Comparison of ENCODE assay signal across 8 cellular contexts in the genomic region with DNA sequence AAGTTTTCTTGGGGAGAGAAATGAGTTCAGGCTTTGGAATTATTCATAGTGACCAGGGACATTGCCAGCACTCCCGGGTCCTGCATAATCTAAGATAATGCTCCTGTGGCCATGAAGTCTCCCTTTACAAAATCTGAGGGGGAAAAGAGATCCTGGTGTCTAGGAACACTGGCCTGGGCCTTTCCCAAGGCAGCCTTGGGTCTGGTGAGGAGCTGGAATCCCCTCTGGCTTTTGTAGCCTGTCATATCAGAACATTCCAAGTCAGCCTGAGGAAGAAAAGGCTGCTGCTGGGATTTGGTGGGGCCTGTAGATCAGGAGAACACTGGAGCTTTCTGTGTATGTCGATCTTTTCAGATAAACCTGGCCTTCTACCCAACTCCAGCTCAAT. TPM values are rescaled to one million over a fixed set of nuclear protein-coding genes. Genes with fewer than 3 reads are reported as not detected.
DNase-seq lines count a peak whose midpoint lies in the region; ATAC-seq, FAIRE-seq and TF ChIP-seq lines count a peak whose summit lies in the region.

No MANE protein-coding gene starts in this region.

- no peak for TF ChIP-seq CTCF in CD8-positive, alpha-beta T cell (IDR thresholded peaks at IDR 0.05)
- TF ChIP-seq CTCF in OCI-LY1 (IDR thresholded peaks at IDR 0.05; ENCODE audit: low read length) (no peak), osteocyte (IDR thresholded peaks at IDR 0.05) (no peak), D721Med (IDR thresholded peaks at IDR 0.05; ENCODE audit: insufficient read depth, missing control alignments) (no peak)

- H4K20me1 ChIP-seq in OCI-LY1 (ENCODE audit: insufficient read depth, low read length) = no peaks in the 10 kb centered on the region

- H3K4me1 Mint-ChIP-seq in CD8-positive, alpha-beta T cell (ENCODE audit: low read depth) = peaks cover 35% of the 10 kb centered on the region
- peaks cover 38% of the 10 kb centered on the region for H3K4me1 Mint-ChIP-seq in osteocyte (ENCODE audit: unreplicated experiment)

- H3K36me3 ChIP-seq in CD8-positive, alpha-beta T cell (ENCODE audit: insufficient read depth, low read length) = no peaks in the 10 kb centered on the region
- H3K36me3 ChIP-seq in OCI-LY1 (ENCODE audit: insufficient read depth, low read length) (peaks cover 11% of the 10 kb centered on the region), ectodermal cell (ENCODE audit: control insufficient read depth, insufficient read depth, low read length) (no peaks in the 10 kb centered on the region)

- no peaks in the 10 kb centered on the region for H3K9me3 ChIP-seq in CD8-positive, alpha-beta T cell (ENCODE audit: low read length)
- no peaks in the 10 kb centered on the region for H3K9me3 ChIP-seq in OCI-LY1 (ENCODE audit: low read length)
- H3K9me3 ChIP-seq in ectodermal cell (ENCODE audit: control insufficient read depth, low read length) = no peaks in the 10 kb centered on the region

- DNase-seq in CD8-positive, alpha-beta T cell = no peak
- DNase-seq in osteocyte (ENCODE audit: extremely low spot score, unreplicated experiment) = peak; percentile 51
- DNase-seq in erythroblast (lab: John Stamatoyannopoulos, UW) = no peak
- no peak for DNase-seq in NOMO-1 (lab: John Stamatoyannopoulos, UW; ENCODE audit: unreplicated experiment in 2 of 2)
- no peak for DNase-seq in D721Med (ENCODE audit: insufficient read length, low spot score)

- peak overlapping the region; percentile 84 for H3K4me3 ChIP-seq in CD8-positive, alpha-beta T cell (ENCODE audit: low read depth, low read length)
- H3K4me3 ChIP-seq in OCI-LY1 (ENCODE audit: low read depth, low read length, poor library complexity, severe bottlenecking) = peak overlapping the region; percentile 88
- peak overlapping the region; percentile 94 for H3K4me3 ChIP-seq in ectodermal cell (ENCODE audit: insufficient read depth, low read depth, low read length)

- CTCF ChIA-PET in CD8-positive, alpha-beta T cell (lab: Charles Lee) = interaction anchor here (1.5 to 7.9 kb wide), 5 partner anchors 13 to 94 kb away, joined by 4 to 126 read pairs (median 31); a partner anchor contains a TSS

- no peaks in the 10 kb centered on the region for H3K27me3 ChIP-seq in CD8-positive, alpha-beta T cell (ENCODE audit: insufficient read depth, low read length)
- H3K27me3 ChIP-seq in OCI-LY1 (ENCODE audit: insufficient read depth, low read length) = no peaks in the 10 kb centered on the region
- H3K27me3 ChIP-seq in ectodermal cell (ENCODE audit: control insufficient read depth, insufficient read depth, low read length, poor library complexity, severe bottlenecking) = no peaks in the 10 kb centered on the region

- FAIRE-seq in D721Med (lab: Jason Lieb, UNC) = no peak

- peaks cover 38% of the 10 kb centered on the region for H3K4me1 ChIP-seq in CD8-positive, alpha-beta T cell (ENCODE audit: insufficient read depth, low read length)
- H3K4me1 ChIP-seq in OCI-LY1 (ENCODE audit: insufficient read depth, low read length, severe bottlenecking) (peaks cover 42% of the 10 kb centered on the region), ectodermal cell (ENCODE audit: control insufficient read depth, insufficient read depth, low read length) (peaks cover 21% of the 10 kb centered on the region)

- H3K36me3 Mint-ChIP-seq in CD8-positive, alpha-beta T cell = peaks cover 7% of the 10 kb centered on the region
- H3K36me3 Mint-ChIP-seq in osteocyte (ENCODE audit: unreplicated experiment) = no peaks in the 10 kb centered on the region

- peak overlapping the region; percentile 94 for H3K27ac Mint-ChIP-seq in CD8-positive, alpha-beta T cell
- peak overlapping the region; percentile 98 for H3K27ac Mint-ChIP-seq in osteocyte (ENCODE audit: unreplicated experiment)

- peak overlapping the region; percentile 87 for H3K9ac ChIP-seq in OCI-LY1 (ENCODE audit: low read length)

- no peak overlapping the region for H2AFZ ChIP-seq in OCI-LY1 (ENCODE audit: low read length)

- no peak for ATAC-seq in CD8-positive, alpha-beta T cell
- no peak for ATAC-seq in GM19463 (IDR thresholded peaks at IDR 0.05; ENCODE audit: unreplicated experiment)

- no peak for TF ChIP-seq POLR2A in erythroblast (IDR thresholded peaks at IDR 0.05; ENCODE audit: low read length)

- POLR2A ChIA-PET in CD8-positive, alpha-beta T cell (lab: Charles Lee) = interaction anchor here (1.9 to 13.1 kb wide), 6 partner anchors 10 to 94 kb away, joined by 6 to 224 read pairs (median 18); a partner anchor contains a TSS

- peak overlapping the region; percentile 85 for H3K4me2 ChIP-seq in OCI-LY1 (ENCODE audit: low read length)

- H3K79me2 ChIP-seq in OCI-LY1 (ENCODE audit: insufficient read depth, low read length) = peaks cover 29% of the 10 kb centered on the region

- peak overlapping the region; percentile 93 for H3K4me3 Mint-ChIP-seq in CD8-positive, alpha-beta T cell
- peak overlapping the region; percentile 87 for H3K4me3 Mint-ChIP-seq in osteocyte (ENCODE audit: unreplicated experiment)

- no peaks in the 10 kb centered on the region for H3F3A ChIP-seq in OCI-LY1 (ENCODE audit: insufficient read depth, low read length)

- 32 to 35% methylated on average over 2 of the region's 2 CpGs for WGBS in ectodermal cell, 2 experiments

- H3K27ac ChIP-seq in CD8-positive, alpha-beta T cell (ENCODE audit: low read depth, low read length) = peak overlapping the region; percentile 39
- H3K27ac ChIP-seq in OCI-LY1 (ENCODE audit: low read depth, low read length, poor library complexity, severe bottlenecking) = peak overlapping the region; percentile 92
- peak overlapping the region; percentile 96 for H3K27ac ChIP-seq in ectodermal cell (ENCODE audit: insufficient read depth, low read depth, low read length, poor library complexity, severe bottlenecking)

- H3K9me2 ChIP-seq in OCI-LY1 (ENCODE audit: low read depth, low read length) = no peaks in the 10 kb centered on the region

- intact Hi-C loops in CD8-positive, alpha-beta T cell (cut with DNase I, micrococcal nuclease) = loop anchor here (2.0 to 10.0 kb wide), 3 partner anchors 219 to 648 kb away; a partner anchor contains a TSS

- no peaks in the 10 kb centered on the region for H3K27me3 Mint-ChIP-seq in CD8-positive, alpha-beta T cell (ENCODE audit: low read depth)
- no peaks in the 10 kb centered on the region for H3K27me3 Mint-ChIP-seq in osteocyte (ENCODE audit: unreplicated experiment)

- no peaks in the 10 kb centered on the region for H3K9me3 Mint-ChIP-seq in CD8-positive, alpha-beta T cell
- H3K9me3 Mint-ChIP-seq in osteocyte (ENCODE audit: unreplicated experiment) = no peaks in the 10 kb centered on the region

RNA-seq across cellular contexts. Expression of a gene that starts 1.6 kb away (rescaled TPM):
- total RNA-seq in CD8-positive, alpha-beta T cell = 100 to 1,000 TPM; 104 to 105 TPM
- 103 TPM for polyA plus RNA-seq in ectodermal cell (2013, experiment 1 of 4)
- polyA plus RNA-seq in ectodermal cell (2013, experiment 2 of 4) = 120 TPM
- polyA plus RNA-seq in ectodermal cell (2013, experiment 3 of 4) = 84.8 TPM
- 101 TPM for polyA plus RNA-seq in ectodermal cell (2013, experiment 4 of 4)
- total RNA-seq in osteocyte = 70.0 and 78.7 TPM in 2 replicates

Comparison
In these comparisons a context has a peak if more than half of its experiments do, and no peak if none do; other contexts are left out.
1. H3K27ac ChIP-seq: peak in every context shown above with its lines; median percentile 96 in ectodermal cell; 92 in OCI-LY1; 39 in CD8-positive, alpha-beta T cell.